ENCODE assay signal across 16 cellular contexts in the genomic region with DNA sequence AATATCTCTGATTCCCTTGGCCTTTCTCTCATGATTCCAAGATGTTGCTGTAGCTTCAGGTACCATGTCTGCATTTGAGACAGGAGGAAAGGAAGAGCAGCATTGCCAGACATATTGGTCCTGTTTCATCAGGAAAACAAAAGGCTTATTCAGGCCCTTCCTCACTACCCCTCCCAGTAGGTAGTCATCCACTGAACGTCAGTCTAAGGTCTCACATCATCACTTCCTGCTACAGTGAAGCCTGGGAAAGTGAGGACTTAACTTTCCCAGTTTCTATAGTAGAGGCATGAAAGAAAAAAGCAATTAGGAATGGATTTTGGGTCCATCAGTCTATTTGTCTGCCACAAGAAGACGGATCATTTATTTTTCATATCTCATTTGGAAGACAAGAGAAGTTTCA.
"Had no signal": no experiment of that assay in that cellular context is flagged by ENCODE, and none has a peak within 500 bp of the region (broad histone marks: within the 10 kb centered on the region; RNA-seq: fewer than 3 reads in every experiment).

No MANE protein-coding gene starts in this region.

- H3K4me1 ChIP-seq: gastroesophageal sphincter, heart right ventricle, thyroid gland had no signal

- H3K36me3 Mint-ChIP-seq: naive thymus-derived CD8-positive, alpha-beta T cell; stimulated activated memory B cell treated with anti-CD40 and anti-IgM and Interleukin-4, amounts not matched to agents 10 μg/mL and 1 μg/mL and 100 μg/mL, for 72 hours had no signal

- H3K4me1 Mint-ChIP-seq: activated B cell treated with CpG ODN at 0.5 μM for 24 hours; naive thymus-derived CD8-positive, alpha-beta T cell; stimulated activated memory B cell treated with anti-CD40 and anti-IgM and Interleukin-4, amounts not matched to agents 10 μg/mL and 1 μg/mL and 100 μg/mL, for 72 hours; T-helper 17 cell had no signal

- H3K27ac Mint-ChIP-seq: activated B cell treated with CpG ODN at 0.5 μM for 24 hours; naive thymus-derived CD8-positive, alpha-beta T cell; stimulated activated memory B cell treated with anti-CD40 and anti-IgM and Interleukin-4, amounts not matched to agents 10 μg/mL and 1 μg/mL and 100 μg/mL, for 72 hours; T-helper 17 cell had no signal

- H3K27me3 Mint-ChIP-seq: T-helper 17 cell had no signal

- H3K4me3 ChIP-seq: gastroesophageal sphincter, heart right ventricle, thyroid gland had no signal

- H3K9me3 ChIP-seq: gastroesophageal sphincter, neutrophil, thyroid gland had no signal

- DNase-seq: activated B cell treated with CpG ODN at 0.5 μM for 24 hours; activated CD4-positive, alpha-beta T cell treated with anti-CD3 and anti-CD28 coated beads, Interleukin-2, amount 50 U/mL, for 1 hour; activated naive CD4-positive, alpha-beta T cell treated with anti-CD3 and anti-CD28 coated beads, Interleukin-2, amount 50 U/mL, for 16 hours; activated T-cell treated with anti-CD3 and anti-CD28 coated beads, Interleukin-2, amount 50 U/mL, for 1 hour; heart right ventricle; naive thymus-derived CD8-positive, alpha-beta T cell; T-helper 17 cell; thyroid gland had no signal

- H3K4me3 Mint-ChIP-seq: activated B cell treated with CpG ODN at 0.5 μM for 24 hours; naive thymus-derived CD8-positive, alpha-beta T cell; stimulated activated memory B cell treated with anti-CD40 and anti-IgM and Interleukin-4, amounts not matched to agents 10 μg/mL and 1 μg/mL and 100 μg/mL, for 72 hours; T-helper 17 cell had no signal

- H3K27me3 ChIP-seq: gastroesophageal sphincter, heart right ventricle, neutrophil, thyroid gland had no signal

- ATAC-seq: gastroesophageal sphincter; heart right ventricle; left lobe of liver; naive thymus-derived CD8-positive, alpha-beta T cell; stimulated activated memory B cell treated with anti-CD40 and anti-IgM and Interleukin-4, amounts not matched to agents 10 μg/mL and 1 μg/mL and 100 μg/mL, for 72 hours; T-helper 17 cell had no signal

- FAIRE-seq: endometrium, islet of Langerhans, TTC549, urothelium cell line had no signal

- H3K27ac ChIP-seq: gastroesophageal sphincter, heart right ventricle, neutrophil, thyroid gland had no signal

- H3K9me3 Mint-ChIP-seq: activated B cell treated with CpG ODN at 0.5 μM for 24 hours; stimulated activated memory B cell treated with anti-CD40 and anti-IgM and Interleukin-4, amounts not matched to agents 10 μg/mL and 1 μg/mL and 100 μg/mL, for 72 hours had no signal

- H3K36me3 ChIP-seq: gastroesophageal sphincter, heart right ventricle, neutrophil, thyroid gland had no signal
